ENCODE assay signal across 1 cellular context in genomic region chr19:50790898-50791562, GRCh38.
A peak's percentile ranks its signal among the peaks of the same experiment; 100 is the strongest.
TF ChIP-seq lines count a peak whose summit lies in the region.

No MANE protein-coding gene starts in this region.

TF ChIP-seq in HEK293, 187 proteins besides CTCF, POLR2A, EP300 and RAD21 (continued from another document):
- TF ChIP-seq, protein P1, sequence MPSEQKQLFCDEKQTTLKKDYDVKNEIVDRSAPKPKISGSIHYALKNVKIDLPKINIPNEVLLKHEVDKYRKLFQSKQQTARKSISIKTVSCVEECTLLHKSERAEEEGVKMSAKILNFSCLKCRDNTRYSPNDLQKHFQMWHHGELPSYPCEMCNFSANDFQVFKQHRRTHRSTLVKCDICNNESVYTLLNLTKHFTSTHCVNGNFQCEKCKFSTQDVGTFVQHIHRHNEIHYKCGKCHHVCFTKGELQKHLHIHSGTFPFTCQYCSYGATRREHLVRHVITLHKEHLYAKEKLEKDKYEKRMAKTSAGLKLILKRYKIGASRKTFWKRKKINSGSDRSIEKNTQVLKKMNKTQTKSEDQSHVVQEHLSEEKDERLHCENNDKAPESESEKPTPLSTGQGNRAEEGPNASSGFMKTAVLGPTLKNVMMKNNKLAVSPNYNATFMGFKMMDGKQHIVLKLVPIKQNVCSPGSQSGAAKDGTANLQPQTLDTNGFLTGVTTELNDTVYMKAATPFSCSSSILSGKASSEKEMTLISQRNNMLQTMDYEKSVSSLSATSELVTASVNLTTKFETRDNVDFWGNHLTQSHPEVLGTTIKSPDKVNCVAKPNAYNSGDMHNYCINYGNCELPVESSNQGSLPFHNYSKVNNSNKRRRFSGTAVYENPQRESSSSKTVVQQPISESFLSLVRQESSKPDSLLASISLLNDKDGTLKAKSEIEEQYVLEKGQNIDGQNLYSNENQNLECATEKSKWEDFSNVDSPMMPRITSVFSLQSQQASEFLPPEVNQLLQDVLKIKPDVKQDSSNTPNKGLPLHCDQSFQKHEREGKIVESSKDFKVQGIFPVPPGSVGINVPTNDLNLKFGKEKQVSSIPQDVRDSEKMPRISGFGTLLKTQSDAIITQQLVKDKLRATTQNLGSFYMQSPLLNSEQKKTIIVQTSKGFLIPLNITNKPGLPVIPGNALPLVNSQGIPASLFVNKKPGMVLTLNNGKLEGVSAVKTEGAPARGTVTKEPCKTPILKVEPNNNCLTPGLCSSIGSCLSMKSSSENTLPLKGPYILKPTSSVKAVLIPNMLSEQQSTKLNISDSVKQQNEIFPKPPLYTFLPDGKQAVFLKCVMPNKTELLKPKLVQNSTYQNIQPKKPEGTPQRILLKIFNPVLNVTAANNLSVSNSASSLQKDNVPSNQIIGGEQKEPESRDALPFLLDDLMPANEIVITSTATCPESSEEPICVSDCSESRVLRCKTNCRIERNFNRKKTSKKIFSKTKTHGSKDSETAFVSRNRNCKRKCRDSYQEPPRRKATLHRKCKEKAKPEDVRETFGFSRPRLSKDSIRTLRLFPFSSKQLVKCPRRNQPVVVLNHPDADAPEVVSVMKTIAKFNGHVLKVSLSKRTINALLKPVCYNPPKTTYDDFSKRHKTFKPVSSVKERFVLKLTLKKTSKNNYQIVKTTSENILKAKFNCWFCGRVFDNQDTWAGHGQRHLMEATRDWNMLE (tag by site-specific recombination; conservative IDR thresholded peaks at IDR 0.05; ENCODE audit: low read depth) = no peak
- TF ChIP-seq ZNF16 (tag by site-specific recombination; IDR thresholded peaks at IDR 0.05; ENCODE audit: low read depth) = no peak
- TF ChIP-seq KLF16 (tag by site-specific recombination; IDR thresholded peaks at IDR 0.05) = no peak
- TF ChIP-seq ZNF830 (tag by site-specific recombination; IDR thresholded peaks at IDR 0.05; ENCODE audit: low read depth) = no peak
- TF ChIP-seq ZNF560 (tag by site-specific recombination; IDR thresholded peaks at IDR 0.05; ENCODE audit: borderline replicate concordance) = no peak
- peak; percentile 72 for TF ChIP-seq SCRT2 (tag by site-specific recombination; IDR thresholded peaks at IDR 0.05)
- no peak for TF ChIP-seq ZNF501 (tag by site-specific recombination; IDR thresholded peaks at IDR 0.05)
- TF ChIP-seq ZNF274 (IDR thresholded peaks at IDR 0.05; ENCODE audit: low read length) = no peak
- no peak for TF ChIP-seq ZNF274 (tag by site-specific recombination; IDR thresholded peaks at IDR 0.05; ENCODE audit: borderline replicate concordance)
- no peak for TF ChIP-seq KLF17 (tag by site-specific recombination; IDR thresholded peaks at IDR 0.05)
- TF ChIP-seq ZSCAN16 (tag by site-specific recombination; IDR thresholded peaks at IDR 0.05) = 0 out of 2 replicates have a peak, but pooled peaks have one; percentile 8
- TF ChIP-seq ZNF121 (tag by site-specific recombination; IDR thresholded peaks at IDR 0.05) = no peak
- peak; percentile 15; the same call in 1 of the 2 replicates for TF ChIP-seq ZNF664 (tag by site-specific recombination; IDR thresholded peaks at IDR 0.05)
- TF ChIP-seq, protein P2, sequence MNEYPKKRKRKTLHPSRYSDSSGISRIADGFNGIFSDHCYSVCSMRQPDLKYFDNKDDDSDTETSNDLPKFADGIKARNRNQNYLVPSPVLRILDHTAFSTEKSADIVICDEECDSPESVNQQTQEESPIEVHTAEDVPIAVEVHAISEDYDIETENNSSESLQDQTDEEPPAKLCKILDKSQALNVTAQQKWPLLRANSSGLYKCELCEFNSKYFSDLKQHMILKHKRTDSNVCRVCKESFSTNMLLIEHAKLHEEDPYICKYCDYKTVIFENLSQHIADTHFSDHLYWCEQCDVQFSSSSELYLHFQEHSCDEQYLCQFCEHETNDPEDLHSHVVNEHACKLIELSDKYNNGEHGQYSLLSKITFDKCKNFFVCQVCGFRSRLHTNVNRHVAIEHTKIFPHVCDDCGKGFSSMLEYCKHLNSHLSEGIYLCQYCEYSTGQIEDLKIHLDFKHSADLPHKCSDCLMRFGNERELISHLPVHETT (tag by site-specific recombination; IDR thresholded peaks at IDR 0.05) = peak; percentile 15; the same call in 1 of the 2 replicates
- TF ChIP-seq, protein P3, sequence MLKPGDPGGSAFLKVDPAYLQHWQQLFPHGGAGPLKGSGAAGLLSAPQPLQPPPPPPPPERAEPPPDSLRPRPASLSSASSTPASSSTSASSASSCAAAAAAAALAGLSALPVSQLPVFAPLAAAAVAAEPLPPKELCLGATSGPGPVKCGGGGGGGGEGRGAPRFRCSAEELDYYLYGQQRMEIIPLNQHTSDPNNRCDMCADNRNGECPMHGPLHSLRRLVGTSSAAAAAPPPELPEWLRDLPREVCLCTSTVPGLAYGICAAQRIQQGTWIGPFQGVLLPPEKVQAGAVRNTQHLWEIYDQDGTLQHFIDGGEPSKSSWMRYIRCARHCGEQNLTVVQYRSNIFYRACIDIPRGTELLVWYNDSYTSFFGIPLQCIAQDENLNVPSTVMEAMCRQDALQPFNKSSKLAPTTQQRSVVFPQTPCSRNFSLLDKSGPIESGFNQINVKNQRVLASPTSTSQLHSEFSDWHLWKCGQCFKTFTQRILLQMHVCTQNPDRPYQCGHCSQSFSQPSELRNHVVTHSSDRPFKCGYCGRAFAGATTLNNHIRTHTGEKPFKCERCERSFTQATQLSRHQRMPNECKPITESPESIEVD (tag by site-specific recombination; IDR thresholded peaks at IDR 0.05) = no peak
- TF ChIP-seq ZFP69B (tag by site-specific recombination; IDR thresholded peaks at IDR 0.05) = no peak
- no peak for TF ChIP-seq ZNF416 (tag by site-specific recombination; IDR thresholded peaks at IDR 0.05)
- TF ChIP-seq ZNF211 (tag by site-specific recombination; IDR thresholded peaks at IDR 0.05; ENCODE audit: low read depth) = no peak
- TF ChIP-seq ZNF707 (tag by site-specific recombination; IDR thresholded peaks at IDR 0.05) = no peak
- 0 out of 2 replicates have a peak, but pooled peaks have one; percentile 7 for TF ChIP-seq GFI1B (tag by site-specific recombination; IDR thresholded peaks at IDR 0.05)
- no peak for TF ChIP-seq ZNF202 (tag by site-specific recombination; IDR thresholded peaks at IDR 0.05; ENCODE audit: borderline replicate concordance)
